ENCODE assay signal across 2 cellular contexts in the genomic region with DNA sequence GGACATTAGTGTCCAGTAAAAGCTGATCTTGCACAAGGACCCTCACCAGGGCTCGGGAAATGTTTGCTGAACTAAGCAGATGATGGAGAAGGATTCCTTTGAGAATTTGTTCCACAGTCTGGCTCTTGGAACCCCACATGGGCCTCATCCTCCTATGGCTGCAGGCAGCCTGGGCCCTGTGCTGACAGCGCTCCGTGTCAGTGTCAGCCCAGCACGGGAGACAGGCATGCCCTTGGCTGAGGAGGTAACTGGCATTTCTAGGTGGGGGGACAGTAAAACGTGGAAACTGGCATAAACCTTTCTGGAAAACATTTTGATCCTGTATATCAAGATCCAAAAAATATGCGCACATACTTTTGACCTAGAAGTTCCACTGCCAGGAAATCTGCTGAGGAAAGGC.
TF ChIP-seq lines count a peak whose summit lies in the region.

No MANE protein-coding gene starts in this region.

TF ChIP-seq in IMR-90, 13 proteins besides CTCF, POLR2A, EP300 and RAD21:
- TF ChIP-seq SMC3 (IDR thresholded peaks at IDR 0.05; ENCODE audit: low read depth, low read length) (no peak), MXI1 (IDR thresholded peaks at IDR 0.05; ENCODE audit: borderline replicate concordance, low read depth, low read length) (no peak), MAZ (IDR thresholded peaks at IDR 0.05; ENCODE audit: borderline replicate concordance, low read depth, low read length) (no peak), RFX5 (IDR thresholded peaks at IDR 0.05; ENCODE audit: low read depth, low read length) (no peak), RCOR1 (IDR thresholded peaks at IDR 0.05; ENCODE audit: insufficient replicate concordance, low read length) (no peak), NFE2L2 (IDR thresholded peaks at IDR 0.05; ENCODE audit: low read depth, low read length) (no peak), FOS (IDR thresholded peaks at IDR 0.05; ENCODE audit: low read depth, low read length) (no peak), CEBPB (IDR thresholded peaks at IDR 0.05; ENCODE audit: low read depth, low read length) (no peak), BHLHE40 (IDR thresholded peaks at IDR 0.05; ENCODE audit: low read depth, low read length) (no peak), MAFK (IDR thresholded peaks at IDR 0.05; ENCODE audit: low read depth, low read length) (no peak), CHD1 (IDR thresholded peaks at IDR 0.05; ENCODE audit: low read depth, low read length) (no peak)
- TF ChIP-seq, protein P1, sequence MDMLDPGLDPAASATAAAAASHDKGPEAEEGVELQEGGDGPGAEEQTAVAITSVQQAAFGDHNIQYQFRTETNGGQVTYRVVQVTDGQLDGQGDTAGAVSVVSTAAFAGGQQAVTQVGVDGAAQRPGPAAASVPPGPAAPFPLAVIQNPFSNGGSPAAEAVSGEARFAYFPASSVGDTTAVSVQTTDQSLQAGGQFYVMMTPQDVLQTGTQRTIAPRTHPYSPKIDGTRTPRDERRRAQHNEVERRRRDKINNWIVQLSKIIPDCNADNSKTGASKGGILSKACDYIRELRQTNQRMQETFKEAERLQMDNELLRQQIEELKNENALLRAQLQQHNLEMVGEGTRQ (IDR thresholded peaks at IDR 0.05; ENCODE audit: low read depth, low read length), result no peak
- TF ChIP-seq, protein P2, sequence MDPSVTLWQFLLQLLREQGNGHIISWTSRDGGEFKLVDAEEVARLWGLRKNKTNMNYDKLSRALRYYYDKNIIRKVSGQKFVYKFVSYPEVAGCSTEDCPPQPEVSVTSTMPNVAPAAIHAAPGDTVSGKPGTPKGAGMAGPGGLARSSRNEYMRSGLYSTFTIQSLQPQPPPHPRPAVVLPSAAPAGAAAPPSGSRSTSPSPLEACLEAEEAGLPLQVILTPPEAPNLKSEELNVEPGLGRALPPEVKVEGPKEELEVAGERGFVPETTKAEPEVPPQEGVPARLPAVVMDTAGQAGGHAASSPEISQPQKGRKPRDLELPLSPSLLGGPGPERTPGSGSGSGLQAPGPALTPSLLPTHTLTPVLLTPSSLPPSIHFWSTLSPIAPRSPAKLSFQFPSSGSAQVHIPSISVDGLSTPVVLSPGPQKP (IDR thresholded peaks at IDR 0.05; ENCODE audit: borderline replicate concordance, low read depth, low read length), result no peak
TF ChIP-seq in IMR-90: peak in this region for 0.

TF ChIP-seq in H1, 55 proteins besides CTCF, POLR2A, EP300 and RAD21:
- TF ChIP-seq SIX5 (IDR thresholded peaks at IDR 0.05; ENCODE audit: low read depth, low read length) (no peak), TCF12 (IDR thresholded peaks at IDR 0.05; ENCODE audit: low read depth, low read length) (no peak), GABPA (IDR thresholded peaks at IDR 0.05; ENCODE audit: borderline replicate concordance, insufficient read depth, low read length) (no peak), BACH1 (IDR thresholded peaks at IDR 0.05; ENCODE audit: low read length) (no peak), HDAC6 (IDR thresholded peaks at IDR 0.05; ENCODE audit: low read depth, low read length) (no peak), BRCA1 (IDR thresholded peaks at IDR 0.05; ENCODE audit: low read depth, low read length) (no peak), ASH2L (IDR thresholded peaks at IDR 0.05; ENCODE audit: low read length) (no peak)
- TF ChIP-seq, protein P3, sequence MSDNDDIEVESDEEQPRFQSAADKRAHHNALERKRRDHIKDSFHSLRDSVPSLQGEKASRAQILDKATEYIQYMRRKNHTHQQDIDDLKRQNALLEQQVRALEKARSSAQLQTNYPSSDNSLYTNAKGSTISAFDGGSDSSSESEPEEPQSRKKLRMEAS (IDR thresholded peaks at IDR 0.05), result no peak
- TF ChIP-seq, protein P4, sequence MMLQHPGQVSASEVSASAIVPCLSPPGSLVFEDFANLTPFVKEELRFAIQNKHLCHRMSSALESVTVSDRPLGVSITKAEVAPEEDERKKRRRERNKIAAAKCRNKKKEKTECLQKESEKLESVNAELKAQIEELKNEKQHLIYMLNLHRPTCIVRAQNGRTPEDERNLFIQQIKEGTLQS (IDR thresholded peaks at IDR 0.05; ENCODE audit: insufficient read depth, low read depth, low read length), result no peak
